8 cellular contexts compared by ENCODE assay signal in the genomic region with DNA sequence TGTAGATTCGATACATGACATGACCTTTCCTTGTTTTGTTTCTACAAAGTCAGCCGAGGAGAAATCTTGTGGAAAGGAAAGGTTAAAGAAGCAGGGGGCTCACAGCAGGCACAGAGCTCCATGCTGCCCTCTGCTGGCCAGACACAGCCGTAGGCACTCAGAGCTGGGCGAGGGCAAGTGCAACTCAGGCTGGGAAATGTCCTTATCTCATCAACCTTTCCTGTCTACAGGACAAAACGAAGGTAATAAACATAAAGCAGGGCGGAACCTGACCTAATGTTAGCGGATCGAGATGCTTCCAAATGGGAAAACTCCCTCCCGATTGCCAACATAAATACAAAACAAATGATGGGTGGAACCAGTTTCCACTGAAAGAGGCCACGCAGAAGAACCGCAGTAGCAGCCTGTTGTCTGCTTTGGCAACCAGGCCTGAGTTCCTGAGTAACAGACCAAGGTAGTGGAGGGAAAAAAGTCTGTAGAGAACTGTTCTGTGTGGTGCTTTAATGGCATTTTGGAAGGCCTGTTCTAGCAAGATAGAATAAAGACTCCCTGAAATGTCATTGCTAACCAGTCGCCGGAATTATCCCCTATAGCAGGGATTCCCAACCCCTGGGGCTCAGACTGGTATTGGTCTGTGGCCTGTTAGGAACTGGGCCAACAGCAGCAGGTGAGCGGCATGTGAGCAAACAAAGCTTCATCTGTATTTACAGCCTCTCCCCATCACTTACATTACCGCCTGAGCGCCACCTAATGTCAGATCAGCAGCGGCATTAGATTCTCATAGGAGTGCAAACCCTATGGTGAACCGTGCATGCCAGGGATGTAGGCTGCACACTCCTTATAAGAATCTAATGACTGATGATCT.
DNase-seq lines count a peak whose midpoint lies in the region; ATAC-seq and TF ChIP-seq lines count a peak whose summit lies in the region.

No MANE protein-coding gene starts in this region.

- H3K36me3 Mint-ChIP-seq in activated CD8-positive, alpha-beta T cell treated with anti-CD3 and anti-CD28 coated beads for 36 hours (ENCODE audit: low read depth) = peaks cover 4% of the 10 kb centered on the region
- H3K36me3 Mint-ChIP-seq in endothelial cell (ENCODE audit: low read depth, unreplicated experiment) = no peaks in the 10 kb centered on the region

- POLR2A ChIA-PET in activated CD8-positive, alpha-beta T cell treated with anti-CD3 and anti-CD28 coated beads for 36 hours (lab: Charles Lee) = no interaction called here

- peak; percentile 40 for DNase-seq in HPDE6-E6E7 (ENCODE audit: extremely low spot score)
- peak; percentile 91 for DNase-seq in NCI-H774 (lab: John Stamatoyannopoulos, UW)
- peak; percentile 73 for DNase-seq in activated CD8-positive, alpha-beta T cell treated with anti-CD3 and anti-CD28 coated beads for 36 hours
- DNase-seq in endothelial cell (ENCODE audit: low spot score) = peak; percentile 83
- peak; percentile 37 for DNase-seq in mucosa of gallbladder (ENCODE audit: low spot score)
- DNase-seq in stimulated activated CD8-positive, alpha-beta memory T cell treated with anti-CD3 and anti-CD28 coated beads, Interleukin-4, amount 100 ng/mL, for 4 hours (ENCODE audit: low read depth in 2 of 2, low spot score in 1 of 2) = peak; percentile 21 to 49

- intact Hi-C loops in activated CD8-positive, alpha-beta T cell treated with anti-CD3 and anti-CD28 coated beads for 36 hours (cut with micrococcal nuclease) = loop anchor here (5.0 kb wide), 1 partner anchor 35 kb away; no protein-coding TSS in a partner anchor

- no peak overlapping the region for H3K27ac Mint-ChIP-seq in activated CD8-positive, alpha-beta T cell treated with anti-CD3 and anti-CD28 coated beads for 36 hours
- H3K27ac Mint-ChIP-seq in endothelial cell (ENCODE audit: unreplicated experiment) = no peak overlapping the region

- no peaks in the 10 kb centered on the region for H3K9me3 Mint-ChIP-seq in activated CD8-positive, alpha-beta T cell treated with anti-CD3 and anti-CD28 coated beads for 36 hours
- no peaks in the 10 kb centered on the region for H3K9me3 Mint-ChIP-seq in endothelial cell (ENCODE audit: unreplicated experiment)

- no peak overlapping the region for H3K27ac ChIP-seq in C4-2B

- ATAC-seq in GM19452 (IDR thresholded peaks at IDR 0.05; ENCODE audit: unreplicated experiment) = peak; percentile 89
- peak; percentile 80 for ATAC-seq in activated CD8-positive, alpha-beta T cell treated with anti-CD3 and anti-CD28 coated beads for 36 hours

- no peak overlapping the region for H3K4me3 Mint-ChIP-seq in activated CD8-positive, alpha-beta T cell treated with anti-CD3 and anti-CD28 coated beads for 36 hours
- no peak overlapping the region for H3K4me3 Mint-ChIP-seq in endothelial cell (ENCODE audit: unreplicated experiment)

- TF ChIP-seq CTCF in C4-2B (conservative IDR thresholded peaks at IDR 0.05) (peak; percentile 98), endothelial cell (IDR thresholded peaks at IDR 0.05; ENCODE audit: unreplicated experiment) (peak; percentile 79)
- peak; percentile 87 for TF ChIP-seq CTCF in activated CD8-positive, alpha-beta T cell treated with anti-CD3 and anti-CD28 coated beads for 36 hours (IDR thresholded peaks at IDR 0.05)

- CTCF ChIA-PET in activated CD8-positive, alpha-beta T cell treated with anti-CD3 and anti-CD28 coated beads for 36 hours (lab: Charles Lee) = interaction anchor here (0.7 to 5.3 kb wide), 37 partner anchors 8 to 1598 kb away, joined by 3 to 64 read pairs (median 4); no protein-coding TSS in a partner anchor

- no peaks in the 10 kb centered on the region for H3K27me3 Mint-ChIP-seq in activated CD8-positive, alpha-beta T cell treated with anti-CD3 and anti-CD28 coated beads for 36 hours
- no peaks in the 10 kb centered on the region for H3K27me3 Mint-ChIP-seq in endothelial cell (ENCODE audit: unreplicated experiment)

- H3K4me1 Mint-ChIP-seq in activated CD8-positive, alpha-beta T cell treated with anti-CD3 and anti-CD28 coated beads for 36 hours (ENCODE audit: low read depth) = peaks cover 4% of the 10 kb centered on the region
- H3K4me1 Mint-ChIP-seq in endothelial cell (ENCODE audit: unreplicated experiment) = peaks cover 5% of the 10 kb centered on the region

Comparison
In these comparisons a context has a peak if more than half of its experiments do, and no peak if none do; other contexts are left out.
1. DNase-seq: peak in every context shown above with its lines; median percentile 91 in NCI-H774; 83 in endothelial cell; 73 in activated CD8-positive, alpha-beta T cell treated with anti-CD3 and anti-CD28 coated beads for 36 hours; 40 in HPDE6-E6E7; 37 in mucosa of gallbladder; 35 in stimulated activated CD8-positive, alpha-beta memory T cell treated with anti-CD3 and anti-CD28 coated beads, Interleukin-4, amount 100 ng/mL, for 4 hours.